In the genomic region with DNA sequence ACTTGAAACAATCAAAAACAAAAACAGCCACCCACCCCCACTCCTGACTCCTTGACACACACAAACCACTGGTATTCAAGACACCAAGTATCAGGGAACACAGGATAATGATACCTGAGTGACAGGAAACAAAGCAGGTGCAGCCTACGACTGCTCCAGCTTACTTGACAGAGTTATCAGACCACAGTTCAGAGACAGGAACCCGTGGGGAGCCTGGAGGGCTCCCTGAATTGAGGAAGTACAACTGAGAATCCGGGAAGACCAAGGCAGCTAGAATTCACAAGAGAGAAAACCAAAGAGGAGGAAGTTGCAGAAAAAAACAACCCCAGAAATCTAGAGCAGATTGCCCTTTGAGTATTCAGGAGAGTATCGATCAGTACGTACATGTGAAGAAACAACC, we compare ENCODE assay signal across 11 cellular contexts. TPM values are rescaled to one million over a fixed set of nuclear protein-coding genes. Genes with fewer than 3 reads are reported as not detected.
DNase-seq lines count a peak whose midpoint lies in the region; ATAC-seq, FAIRE-seq and TF ChIP-seq lines count a peak whose summit lies in the region.
"Had no signal": no experiment of that assay in that cellular context is flagged by ENCODE, and none has a peak within 500 bp of the region (broad histone marks: within the 10 kb centered on the region; RNA-seq: fewer than 3 reads in every experiment).

No MANE protein-coding gene starts in this region.

- 0 out of 22 replicates have a peak, but pooled peaks cover 0 to 2% (median 0%) of the 10 kb centered on the region in 11 experiments for H3K36me3 ChIP-seq in BLaER1 treated with 17β-estradiol and CSF1 and Interleukin-3, amounts not matched to agents 10 nM and 100 nM
- no peaks in the 10 kb centered on the region for H3K36me3 ChIP-seq in PC-9 (ENCODE audit: low read depth)
- H3K36me3 ChIP-seq: SJSA1 had no signal

- peaks cover 6% of the 10 kb centered on the region; the same call in 1 of the 2 replicates for H3K9me2 ChIP-seq in PC-9 (ENCODE audit: insufficient read depth)

- no TSS peak for BruUV-seq in PC-9 (replicated peaks; lab: Mats Ljungman, UMichigan)

- no peaks in the 10 kb centered on the region for H3K79me2 ChIP-seq in PC-9 (ENCODE audit: low read depth)

- no peak for TF ChIP-seq CTCF in PC-9 (conservative IDR thresholded peaks at IDR 0.05)

- peak; percentile 15 for DNase-seq in SIG-M5 (lab: John Stamatoyannopoulos, UW)
- no peak for DNase-seq in stimulated activated naive CD4-positive, alpha-beta T cell (lab: John Stamatoyannopoulos, UW)
- DNase-seq in RCC 7860 (ENCODE audit: low spot score) = no peak
- no peak for DNase-seq in AG20443 (ENCODE audit: low spot score)
- no peak for DNase-seq in PC-9
- DNase-seq: NCI-H2029 treated with DMSO at 0.1 percent for 48 hours had no signal

- peak overlapping the region in 5 of 11 experiments; percentile 11 to 56 (median 38); a peak in 7 of 22 replicates for H3K9ac ChIP-seq in BLaER1 treated with 17β-estradiol and CSF1 and Interleukin-3, amounts not matched to agents 10 nM and 100 nM

- peaks cover 20 to 36% (median 27%) of the 10 kb centered on the region in 10 experiments for H3K4me1 ChIP-seq in BLaER1 treated with 17β-estradiol and CSF1 and Interleukin-3, amounts not matched to agents 10 nM and 100 nM
- no peaks in the 10 kb centered on the region for H3K4me1 ChIP-seq in PC-9 (replicated peaks; ENCODE audit: insufficient read depth)
- H3K4me1 ChIP-seq: SJSA1 had no signal

- no peaks in the 10 kb centered on the region for H3F3A ChIP-seq in PC-9 (ENCODE audit: insufficient read depth, low read depth)

- H2AFZ ChIP-seq in PC-9 = no peak overlapping the region

- H3K4me2 ChIP-seq in BLaER1 treated with 17β-estradiol and CSF1 and Interleukin-3, amounts not matched to agents 10 nM and 100 nM = peak overlapping the region; percentile 40 to 89 (median 64)
- H3K4me2 ChIP-seq in PC-9 = no peak overlapping the region

- H3K27ac ChIP-seq in BLaER1 treated with 17β-estradiol and CSF1 and Interleukin-3, amounts not matched to agents 10 nM and 100 nM = peak overlapping the region in 7 of 11 experiments; percentile 46 to 79 (median 69); a peak in 15 of 22 replicates
- no peak overlapping the region for H3K27ac ChIP-seq in PC-9
- H3K27ac ChIP-seq: SJSA1 had no signal

- POLR2A ChIA-PET in PC-9 (lab: Charles Lee; ENCODE audit: unreplicated experiment) = no interaction called here

- H4K20me1 ChIP-seq in BLaER1 treated with 17β-estradiol and CSF1 and Interleukin-3, amounts not matched to agents 10 nM and 100 nM = no peaks in the 10 kb centered on the region
- no peaks in the 10 kb centered on the region for H4K20me1 ChIP-seq in PC-9 (ENCODE audit: insufficient read depth)

- no peaks in the 10 kb centered on the region for H3K27me3 ChIP-seq in BLaER1 treated with 17β-estradiol and CSF1 and Interleukin-3, amounts not matched to agents 10 nM and 100 nM
- H3K27me3 ChIP-seq in PC-9 (ENCODE audit: insufficient read depth, low read depth) = no peaks in the 10 kb centered on the region
- H3K27me3 ChIP-seq: SJSA1 had no signal

- intact Hi-C loops in PC-9 (cut with micrococcal nuclease; ENCODE audit: unreplicated experiment) = no loop called here

- H3K4me3 ChIP-seq in BLaER1 treated with 17β-estradiol and CSF1 and Interleukin-3, amounts not matched to agents 10 nM and 100 nM = no peak overlapping the region; a peak in 1 of 20 replicates
- H3K4me3 ChIP-seq in PC-9 = no peak overlapping the region
- H3K4me3 ChIP-seq: SJSA1 had no signal

- ATAC-seq in GM19463 (IDR thresholded peaks at IDR 0.05; ENCODE audit: unreplicated experiment) (peak; percentile 86), HG03097 (IDR thresholded peaks at IDR 0.05; ENCODE audit: low FRiP score, unreplicated experiment) (peak; percentile 86)

- CTCF ChIA-PET in PC-9 (lab: Charles Lee) = no interaction called here

- no peak for FAIRE-seq in RCC 7860 (lab: Jason Lieb, UNC)
- FAIRE-seq: islet of Langerhans had no signal

- no peaks in the 10 kb centered on the region for H3K9me3 ChIP-seq in BLaER1 treated with 17β-estradiol and CSF1 and Interleukin-3, amounts not matched to agents 10 nM and 100 nM (replicated peaks in 1 of 11)
- H3K9me3 ChIP-seq in PC-9 (ENCODE audit: insufficient read depth, low read depth) = no peaks in the 10 kb centered on the region
- H3K9me3 ChIP-seq: SJSA1 had no signal

RNA-seq across cellular contexts. Expression of gene COMMD8, which starts 20.5 kb away (rescaled TPM):
- total RNA-seq in PC-9 (2021) = 22.7 and 27.4 TPM in 2 replicates

RNA-seq across cellular contexts. Expression of gene ATP10D, which starts 42.1 kb away (rescaled TPM):
- total RNA-seq in PC-9 (2021) = 29.3 and 35.2 TPM in 2 replicates
